Comparison of ENCODE assay signal across 1 cellular context in genomic region chr5:96934695-96935555, GRCh38.
TF ChIP-seq lines count a peak whose summit lies in the region.

No MANE protein-coding gene starts in this region.

TF ChIP-seq in HEK293, 187 proteins besides CTCF, POLR2A, EP300 and RAD21 (continued from another document and continues in another):
- TF ChIP-seq INSM2 (tag by site-specific recombination; IDR thresholded peaks at IDR 0.05) (peak; percentile 79), ZNF335 (tag by site-specific recombination; conservative IDR thresholded peaks at IDR 0.05) (peak; percentile 93), TCF7L2 (IDR thresholded peaks at IDR 0.05; ENCODE audit: borderline replicate concordance, low read depth, low read length) (no peak), ZNF391 (tag by site-specific recombination; IDR thresholded peaks at IDR 0.05; ENCODE audit: borderline replicate concordance, low read depth) (peak; percentile 70), ZNF280C (tag by site-specific recombination; IDR thresholded peaks at IDR 0.05) (no peak), ZNF148 (tag by site-specific recombination; IDR thresholded peaks at IDR 0.05; ENCODE audit: borderline replicate concordance) (no peak), OVOL3 (tag by site-specific recombination; IDR thresholded peaks at IDR 0.05) (peak; percentile 81; the same call in 1 of the 2 replicates), ZBTB10 (tag by site-specific recombination; IDR thresholded peaks at IDR 0.05) (peak; percentile 100), ZBTB6 (tag by site-specific recombination; IDR thresholded peaks at IDR 0.05) (peak; percentile 66; the same call in 1 of the 2 replicates), TSHZ1 (tag by site-specific recombination; IDR thresholded peaks at IDR 0.05; ENCODE audit: borderline replicate concordance) (peak; percentile 47), ZNF521 (tag by site-specific recombination; IDR thresholded peaks at IDR 0.05) (no peak), ZNF548 (tag by site-specific recombination; IDR thresholded peaks at IDR 0.05) (no peak), BCL11B (tag by site-specific recombination; IDR thresholded peaks at IDR 0.05; ENCODE audit: low read depth) (peak; percentile 99), KLF17 (tag by site-specific recombination; IDR thresholded peaks at IDR 0.05) (peak; percentile 80), ZNF580 (tag by site-specific recombination; IDR thresholded peaks at IDR 0.05) (peak; percentile 69), ZNF132 (tag by site-specific recombination; IDR thresholded peaks at IDR 0.05; ENCODE audit: borderline replicate concordance) (no peak), ZBTB20 (tag by site-specific recombination; IDR thresholded peaks at IDR 0.05) (peak; percentile 100), PATZ1 (tag by site-specific recombination; IDR thresholded peaks at IDR 0.05) (peak; percentile 100), ZNF747 (tag by site-specific recombination; IDR thresholded peaks at IDR 0.05) (no peak), ZNF140 (tag by site-specific recombination; IDR thresholded peaks at IDR 0.05) (no peak), PRDM1 (tag by site-specific recombination; IDR thresholded peaks at IDR 0.05) (no peak), ZNF664 (tag by site-specific recombination; IDR thresholded peaks at IDR 0.05) (no peak; the same call in 1 of the 2 replicates), KLF1 (tag by site-specific recombination; IDR thresholded peaks at IDR 0.05) (peak; percentile 87), ZNF514 (tag by site-specific recombination; IDR thresholded peaks at IDR 0.05) (no peak), PBX3 (CRISPR knock-in tag; IDR thresholded peaks at IDR 0.05) (no peak), OSR2 (tag by site-specific recombination; IDR thresholded peaks at IDR 0.05) (peak; percentile 90), IKZF3 (tag by site-specific recombination; IDR thresholded peaks at IDR 0.05) (peak; percentile 73), ZSCAN4 (tag by site-specific recombination; IDR thresholded peaks at IDR 0.05) (peak; percentile 65; the same call in 1 of the 2 replicates), ZNF660 (tag by site-specific recombination; IDR thresholded peaks at IDR 0.05) (peak; percentile 96), ZNF639 (tag by site-specific recombination; IDR thresholded peaks at IDR 0.05) (peak; percentile 58), ZNF184 (tag by site-specific recombination; IDR thresholded peaks at IDR 0.05) (peak; percentile 86), ZNF701 (tag by site-specific recombination; IDR thresholded peaks at IDR 0.05) (no peak), ZFP3 (tag by site-specific recombination; IDR thresholded peaks at IDR 0.05; ENCODE audit: low read depth) (no peak)
